18 cellular contexts compared by ENCODE assay signal in the genomic region with DNA sequence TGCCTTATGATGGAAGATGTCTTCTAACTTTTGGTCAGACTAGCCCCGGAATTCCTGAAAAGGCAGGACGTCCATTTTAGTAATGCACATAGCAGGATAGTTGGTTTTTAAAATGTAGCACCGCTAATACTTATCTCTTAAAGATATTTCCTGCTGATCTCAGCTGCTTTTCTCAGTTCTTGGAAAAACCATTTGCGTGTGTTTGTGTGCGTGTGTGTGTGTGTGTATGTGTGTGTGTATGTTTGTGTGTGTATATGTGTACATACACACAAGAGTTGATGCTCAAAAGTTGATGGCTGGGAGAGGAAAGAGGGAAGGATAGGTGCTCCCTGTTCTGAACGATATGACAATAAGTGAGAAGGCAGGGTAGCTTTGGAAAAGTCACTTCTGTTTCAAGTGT.
A peak's percentile ranks its signal among the peaks of the same experiment; 100 is the strongest.
DNase-seq lines count a peak whose midpoint lies in the region; ATAC-seq and TF ChIP-seq lines count a peak whose summit lies in the region.
"Had no signal": no experiment of that assay in that cellular context is flagged by ENCODE, and none has a peak within 500 bp of the region (broad histone marks: within the 10 kb centered on the region; RNA-seq: fewer than 3 reads in every experiment).

No MANE protein-coding gene starts in this region.

- peak overlapping the region; percentile 88 for H3K4me2 ChIP-seq in GM23248 (ENCODE audit: unreplicated experiment)
- H3K4me2 ChIP-seq: BLaER1 had no signal

- no peak overlapping the region for H3K4me3 Mint-ChIP-seq in activated CD4-positive, alpha-beta T cell treated with anti-CD3 and anti-CD28 coated beads, Interleukin-2, amount 10 ng/mL, durations not matched to agents 7 days and 5 days
- peak overlapping the region; percentile 92 for H3K4me3 Mint-ChIP-seq in activated T-helper 17 cell treated with anti-CD3 and anti-CD28 coated beads, Interleukin-2, amount 50 U/mL, for 72 hours

- H3K27me3 ChIP-seq in GM23248 (replicated peaks; ENCODE audit: insufficient read depth) = no peaks in the 10 kb centered on the region
- H3K27me3 ChIP-seq in neutrophil = no peaks in the 10 kb centered on the region
- H3K27me3 ChIP-seq: BLaER1, foreskin keratinocyte, SJCRH30 had no signal

- no peak for TF ChIP-seq CTCF in neutrophil (IDR thresholded peaks at IDR 0.05)

- no peaks in the 10 kb centered on the region for H3K9me3 Mint-ChIP-seq in activated CD4-positive, alpha-beta T cell treated with anti-CD3 and anti-CD28 coated beads, Interleukin-2, amount 10 ng/mL, durations not matched to agents 7 days and 5 days
- H3K9me3 Mint-ChIP-seq in activated T-helper 17 cell treated with anti-CD3 and anti-CD28 coated beads, Interleukin-2, amount 50 U/mL, for 72 hours = no peaks in the 10 kb centered on the region

- no peaks in the 10 kb centered on the region for H3K9me2 ChIP-seq in GM23248 (ENCODE audit: insufficient read depth)

- H3F3A ChIP-seq in GM23248 (ENCODE audit: insufficient read depth) = peaks cover 52% of the 10 kb centered on the region

- no peaks in the 10 kb centered on the region for H4K20me1 ChIP-seq in GM23248 (ENCODE audit: insufficient read depth)
- H4K20me1 ChIP-seq: BLaER1 had no signal

- H3K4me1 Mint-ChIP-seq in activated CD4-positive, alpha-beta T cell treated with anti-CD3 and anti-CD28 coated beads, Interleukin-2, amount 10 ng/mL, durations not matched to agents 7 days and 5 days = peaks cover 70% of the 10 kb centered on the region
- peaks cover 59% of the 10 kb centered on the region for H3K4me1 Mint-ChIP-seq in activated T-helper 17 cell treated with anti-CD3 and anti-CD28 coated beads, Interleukin-2, amount 50 U/mL, for 72 hours

- H2AFZ ChIP-seq in GM23248 = no peak overlapping the region

- POLR2A ChIA-PET in activated CD4-positive, alpha-beta T cell treated with anti-CD3 and anti-CD28 coated beads, Interleukin-2, amount 10 ng/mL, durations not matched to agents 7 days and 5 days (lab: Charles Lee) = no interaction called here

- DNase-seq in activated CD4-positive, alpha-beta T cell treated with anti-CD3 and anti-CD28 coated beads, Interleukin-2, amount 10 ng/mL, durations not matched to agents 7 days and 5 days = no peak
- DNase-seq in activated CD4-positive, alpha-beta T cell treated with anti-CD3 and anti-CD28 coated beads, Interleukin-2, amount 50 U/mL, for 4 hours = no peak
- DNase-seq in GM23248 (no peak), Right ventricle myocardium inferior (ENCODE audit: missing footprints) (no peak), SIG-M5 treated with dmso at 0.1 percent for 504 hours (lab: John Stamatoyannopoulos, UW; ENCODE audit: unreplicated experiment) (no peak)
- DNase-seq: activated effector memory CD4-positive, alpha-beta T cell treated with anti-CD3 and anti-CD28 coated beads, Interleukin-2, amount 50 U/mL, for 16 hours; hippocampal formation; lower lobe of right lung; NCI-H1694 treated with DMSO at 0.1 percent for 48 hours; NCI-H2227 treated with DMSO at 0.1 percent for 48 hours; NCI-H82; nucleus accumbens; SJCRH30 had no signal

- CTCF ChIA-PET in activated CD4-positive, alpha-beta T cell treated with anti-CD3 and anti-CD28 coated beads, Interleukin-2, amount 10 ng/mL, durations not matched to agents 7 days and 5 days (lab: Charles Lee) = interaction anchor here (0.6 to 1.3 kb wide), 2 partner anchors 275 to 286 kb away, joined by 3 read pairs; no protein-coding TSS in a partner anchor

- H3K27ac ChIP-seq in GM23248 (peak overlapping the region; percentile 92), neutrophil (peak overlapping the region; percentile 66)
- H3K27ac ChIP-seq: BLaER1, lower lobe of right lung, SJCRH30 had no signal

- peak overlapping the region; percentile 27 for H3K27ac Mint-ChIP-seq in activated CD4-positive, alpha-beta T cell treated with anti-CD3 and anti-CD28 coated beads, Interleukin-2, amount 10 ng/mL, durations not matched to agents 7 days and 5 days
- H3K27ac Mint-ChIP-seq in activated T-helper 17 cell treated with anti-CD3 and anti-CD28 coated beads, Interleukin-2, amount 50 U/mL, for 72 hours = peak overlapping the region; percentile 97

- intact Hi-C loops in Right ventricle myocardium inferior (cut with DNase I) = no loop called here

- H3K79me2 ChIP-seq in GM23248 (ENCODE audit: insufficient read depth) = peaks cover 62% of the 10 kb centered on the region

- H3K9me3 ChIP-seq in GM23248 (ENCODE audit: low read depth) (no peaks in the 10 kb centered on the region), neutrophil (no peaks in the 10 kb centered on the region)
- H3K9me3 ChIP-seq: BLaER1, lower lobe of right lung, SJCRH30 had no signal

- H3K4me1 ChIP-seq in GM23248 (ENCODE audit: insufficient read depth) (peaks cover 48% of the 10 kb centered on the region), neutrophil (ENCODE audit: control insufficient read depth in 1 of 2, insufficient read depth in 1 of 2, low read depth in 1 of 2, low read length in 1 of 2) (peaks cover 26 to 34% of the 10 kb centered on the region in 2 experiments)

- H3K27me3 Mint-ChIP-seq in activated CD4-positive, alpha-beta T cell treated with anti-CD3 and anti-CD28 coated beads, Interleukin-2, amount 10 ng/mL, durations not matched to agents 7 days and 5 days = no peaks in the 10 kb centered on the region
- no peaks in the 10 kb centered on the region for H3K27me3 Mint-ChIP-seq in activated T-helper 17 cell treated with anti-CD3 and anti-CD28 coated beads, Interleukin-2, amount 50 U/mL, for 72 hours

- 97% methylated on average over 6 of the region's 6 CpGs for WGBS in GM23248 (ENCODE audit: low coverage in 1 of 2, low lambda C conversion rate in 2 of 2, missing lambda C conversion rate in 2 of 2), 2 experiments

- no peak for ATAC-seq in activated T-helper 17 cell treated with anti-CD3 and anti-CD28 coated beads, Interleukin-2, amount 50 U/mL, for 72 hours (replicated peaks)
- ATAC-seq in GM21360 (IDR thresholded peaks at IDR 0.05; ENCODE audit: unreplicated experiment) (no peak), Right ventricle myocardium inferior (no peak)
- ATAC-seq: lower lobe of right lung had no signal

- peaks cover 35% of the 10 kb centered on the region for H3K36me3 Mint-ChIP-seq in activated CD4-positive, alpha-beta T cell treated with anti-CD3 and anti-CD28 coated beads, Interleukin-2, amount 10 ng/mL, durations not matched to agents 7 days and 5 days (ENCODE audit: low read depth)
- H3K36me3 Mint-ChIP-seq in activated T-helper 17 cell treated with anti-CD3 and anti-CD28 coated beads, Interleukin-2, amount 50 U/mL, for 72 hours (ENCODE audit: low read depth) = peaks cover 98% of the 10 kb centered on the region

- H3K36me3 ChIP-seq in GM23248 (ENCODE audit: low read depth) = peaks cover 6% of the 10 kb centered on the region; the same call in 1 of the 2 replicates
- peaks cover 4% of the 10 kb centered on the region for H3K36me3 ChIP-seq in neutrophil
- H3K36me3 ChIP-seq: BLaER1, lower lobe of right lung had no signal

- in situ Hi-C loops in GM23248 (cut with MboI) = loop anchor here (25.0 kb wide), 1 partner anchor 273 kb away; no protein-coding TSS in a partner anchor

- H3K9ac ChIP-seq in GM23248 = no peak overlapping the region
- H3K9ac ChIP-seq: BLaER1 had no signal

- H3K4me3 ChIP-seq in GM23248 (no peak overlapping the region), neutrophil (ENCODE audit: low read depth in 1 of 2, low read length in 1 of 2) (no peak overlapping the region)
- H3K4me3 ChIP-seq: BLaER1, lower lobe of right lung, SJCRH30 had no signal
